9 cellular contexts compared by ENCODE assay signal in the genomic region with DNA sequence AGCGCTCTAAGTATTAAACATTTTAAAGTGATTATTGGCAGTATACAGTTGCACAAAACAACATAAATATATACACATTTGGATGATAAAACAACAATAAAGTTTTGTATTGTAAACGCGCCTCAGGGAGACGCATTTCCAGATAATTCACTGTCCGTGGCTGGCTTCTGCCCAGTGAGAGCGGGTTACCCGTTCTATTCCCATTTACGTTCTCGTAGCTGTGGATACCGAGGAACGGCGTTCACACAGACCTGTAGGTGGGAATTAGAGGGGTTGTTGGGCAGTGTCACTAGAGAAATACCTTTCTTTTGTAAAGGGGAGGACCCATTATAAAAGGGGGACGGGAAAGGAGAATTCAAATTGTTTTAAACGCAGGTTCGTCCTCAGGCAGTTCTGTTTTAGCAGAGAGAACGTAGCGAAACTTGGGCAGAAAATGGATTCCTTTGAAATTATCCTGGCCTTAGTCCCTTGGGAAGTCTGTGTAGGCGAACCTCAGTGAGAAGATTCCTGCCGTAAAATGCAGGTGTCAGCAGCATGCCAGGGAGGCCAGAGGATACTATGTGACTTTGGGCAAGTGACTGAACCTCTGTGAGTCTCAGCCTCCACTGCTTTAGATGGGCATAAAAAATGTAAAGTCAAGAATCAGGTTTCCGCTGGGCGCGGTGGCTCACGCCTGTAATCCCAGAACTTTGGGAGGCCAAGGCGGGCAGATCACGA. TPM values are rescaled to one million over a fixed set of nuclear protein-coding genes. Genes with fewer than 3 reads are reported as not detected.
DNase-seq lines count a peak whose midpoint lies in the region; ATAC-seq and TF ChIP-seq lines count a peak whose summit lies in the region.
"Had no signal": no experiment of that assay in that cellular context is flagged by ENCODE, and none has a peak within 500 bp of the region (broad histone marks: within the 10 kb centered on the region; RNA-seq: fewer than 3 reads in every experiment).

No MANE protein-coding gene starts in this region.

- CTCF ChIA-PET in AG04450 (lab: Charles Lee), result interaction anchor here (1.0 kb wide), 1 partner anchor 173 kb away, joined by 4 read pairs; no protein-coding TSS in a partner anchor

- POLR2A ChIA-PET in AG04450 (lab: Yijun Ruan, JAX), result no interaction called here

- no peaks in the 10 kb centered on the region for H3K27me3 Mint-ChIP-seq in IgD-negative memory B cell
- H3K27me3 Mint-ChIP-seq in mesothelial cell of epicardium (ENCODE audit: low read depth), result no peaks in the 10 kb centered on the region

- H3K9me3 Mint-ChIP-seq in IgD-negative memory B cell, result peaks cover 0 to 1% (median 0%) of the 10 kb centered on the region in 3 donors
- H3K9me3 Mint-ChIP-seq in mesothelial cell of epicardium, result no peaks in the 10 kb centered on the region

- H3K36me3 Mint-ChIP-seq in IgD-negative memory B cell (peaks cover 2% of the 10 kb centered on the region), mesothelial cell of epicardium (peaks cover 4% of the 10 kb centered on the region)

- DNase-seq in AG04450 (ENCODE audit: low read depth, low spot score), result no peak
- peak; percentile 14 to 16 for DNase-seq in cardiac fibroblast (ENCODE audit: low read depth in 2 of 2)
- DNase-seq in mesothelial cell of epicardium (ENCODE audit: low spot score in 2 of 2, unreplicated experiment in 2 of 2), result no peak
- no peak for DNase-seq in effector CD8-positive, alpha-beta T cell (lab: John Stamatoyannopoulos, UW)
- no peak for DNase-seq in T1000 (lab: John Stamatoyannopoulos, UW)
- DNase-seq in NCI-H345 treated with DMSO at 0.1 percent for 48 hours (lab: John Stamatoyannopoulos, UW; ENCODE audit: unreplicated experiment), result no peak

- H3K9me3 ChIP-seq in AG04450 (ENCODE audit: control insufficient read depth, insufficient read depth, low read length), result no peaks in the 10 kb centered on the region; the same call in 1 of the 2 replicates

- H3K27ac Mint-ChIP-seq in IgD-negative memory B cell (peak overlapping the region; percentile 93 to 96 (median 95)), mesothelial cell of epicardium (peak overlapping the region; percentile 95)

- TF ChIP-seq CTCF in AG04450 (IDR thresholded peaks at IDR 0.05; ENCODE audit: low read depth, low read length) (no peak), cardiac fibroblast (IDR thresholded peaks at IDR 0.05; ENCODE audit: low read depth, low read length) (no peak), mesothelial cell of epicardium (IDR thresholded peaks at IDR 0.05; ENCODE audit: unreplicated experiment) (no peak)

- no peaks in the 10 kb centered on the region for H3K27me3 ChIP-seq in AG04450 (ENCODE audit: control insufficient read depth, insufficient read depth, low read length)

- H3K4me3 Mint-ChIP-seq in IgD-negative memory B cell, result peak overlapping the region; percentile 91 to 98 (median 95)
- peak overlapping the region; percentile 87 for H3K4me3 Mint-ChIP-seq in mesothelial cell of epicardium

- ATAC-seq in GM18907 (IDR thresholded peaks at IDR 0.05; ENCODE audit: unreplicated experiment), result no peak

- H3K27ac ChIP-seq in AG04450 (ENCODE audit: low read depth, low read length), result peak overlapping the region; percentile 66

- H3K4me3 ChIP-seq in AG04450 (ENCODE audit: low read depth, low read length), result peak overlapping the region; percentile 66
- H3K4me3 ChIP-seq in cardiac fibroblast (replicated peaks in 1 of 2; ENCODE audit: low read depth in 2 of 2, low read length in 2 of 2), result peak overlapping the region; percentile 85 to 91

- peaks cover 15 to 36% (median 31%) of the 10 kb centered on the region in 3 donors for H3K4me1 Mint-ChIP-seq in IgD-negative memory B cell
- peaks cover 17% of the 10 kb centered on the region for H3K4me1 Mint-ChIP-seq in mesothelial cell of epicardium

RNA-seq across cellular contexts. Expression of gene MTG2, which starts 0.8 kb away (rescaled TPM):
- polyA plus RNA-seq in AG04450 (2011; rRNA removed) (15.6 and 17.1 TPM in 2 replicates), IgD-negative memory B cell (26.2 TPM)
- polyA minus RNA-seq in AG04450 (2011; rRNA and poly(A)+ RNA removed), result 8.9 and 11.7 TPM in 2 replicates
- 29.4 to 31.6 TPM (median 29.5 TPM) in 3 replicates for total RNA-seq in mesothelial cell of epicardium

RNA-seq across cellular contexts. Expression of gene HRH3, which starts 36.5 kb away (rescaled TPM):
- polyA plus RNA-seq in AG04450 (2011; rRNA removed) (not detected in 2 replicates), IgD-negative memory B cell (not detected)
- not detected in 2 replicates for polyA minus RNA-seq in AG04450 (2011; rRNA and poly(A)+ RNA removed)
- not detected in 3 replicates for total RNA-seq in mesothelial cell of epicardium
- total RNA-seq: pulmonary artery endothelial cell had no signal

RNA-seq across cellular contexts. Expression of gene SS18L1, which starts 40.0 kb away (rescaled TPM):
- polyA plus RNA-seq in AG04450 (2011; rRNA removed), result 6.5 and 6.8 TPM in 2 replicates
- polyA minus RNA-seq in AG04450 (2011; rRNA and poly(A)+ RNA removed), result 8.6 and 9.9 TPM in 2 replicates
- polyA plus RNA-seq in IgD-negative memory B cell, result 1.4 TPM
- total RNA-seq in mesothelial cell of epicardium, result 26.2 to 30.6 TPM (median 27.5 TPM) in 3 replicates

RNA-seq across cellular contexts. Expression of gene PSMA7, which starts 40.4 kb away (rescaled TPM):
- polyA plus RNA-seq in AG04450 (2011; rRNA removed) (368 and 383 TPM in 2 replicates), IgD-negative memory B cell (428 TPM)
- 147 and 177 TPM in 2 replicates for polyA minus RNA-seq in AG04450 (2011; rRNA and poly(A)+ RNA removed)
- 195 to 210 TPM (median 201 TPM) in 3 replicates for total RNA-seq in mesothelial cell of epicardium

RNA-seq across cellular contexts. Expression of gene OSBPL2, which starts 54.7 kb away (rescaled TPM):
- 18.0 and 18.5 TPM in 2 replicates for polyA plus RNA-seq in AG04450 (2011; rRNA removed)
- polyA minus RNA-seq in AG04450 (2011; rRNA and poly(A)+ RNA removed), result 24.2 and 26.2 TPM in 2 replicates
- polyA plus RNA-seq in IgD-negative memory B cell, result 25.6 TPM
- total RNA-seq in mesothelial cell of epicardium, result 57.1 to 60.9 TPM (median 57.7 TPM) in 3 replicates

Comparison
In these comparisons a context has a peak if more than half of its experiments do, and no peak if none do; other contexts are left out.
1. DNase-seq: peak in cardiac fibroblast (2 of 2); none in AG04450 (single experiment), mesothelial cell of epicardium (0 of 2), effector CD8-positive, alpha-beta T cell (single experiment), T1000 (single experiment) and NCI-H345 treated with DMSO at 0.1 percent for 48 hours (single experiment).